ENCODE assay signal across 8 cellular contexts in the genomic region with DNA sequence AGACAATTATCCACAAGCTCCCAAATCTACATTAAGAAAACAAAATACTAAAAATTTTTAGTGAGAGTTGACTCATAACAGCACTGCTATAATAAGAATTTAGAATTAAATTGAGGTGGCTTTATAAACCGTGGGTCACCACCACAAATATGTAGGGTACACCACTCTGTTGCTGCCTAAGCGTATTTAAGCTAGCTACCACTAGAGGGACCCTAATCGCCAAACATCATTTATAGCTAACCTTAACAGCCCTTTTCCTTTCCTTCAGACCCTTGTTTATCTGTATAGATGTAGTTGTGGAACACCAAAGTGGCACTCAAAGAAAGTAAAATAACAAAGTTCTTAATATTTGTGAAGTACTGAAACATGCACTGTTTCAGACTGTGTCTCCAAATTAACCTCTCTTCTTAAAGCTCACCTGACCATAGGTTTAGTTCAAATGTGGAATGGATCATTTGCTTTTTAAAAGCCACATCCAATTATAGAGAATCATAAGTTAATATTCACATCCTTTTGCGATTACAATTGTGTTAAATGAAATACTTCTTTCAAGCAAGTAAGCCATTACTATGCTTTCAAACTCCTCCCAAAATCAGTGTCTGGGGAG.
DNase-seq lines count a peak whose midpoint lies in the region; ATAC-seq and TF ChIP-seq lines count a peak whose summit lies in the region.

No MANE protein-coding gene starts in this region.

- H3K36me3 ChIP-seq in MG63: no peaks in the 10 kb centered on the region

- H3K27me3 ChIP-seq in MG63: no peaks in the 10 kb centered on the region

- in situ Hi-C loops in astrocyte of the cerebellum (cut with HindIII; ENCODE audit: low sequenced_read_pairs): no loop called here

- TF ChIP-seq CTCF in astrocyte of the cerebellum (IDR thresholded peaks at IDR 0.05; ENCODE audit: low read depth, low read length, missing control alignments): peak; percentile 77

- H3K9me3 ChIP-seq in MG63: no peaks in the 10 kb centered on the region

- H3K4me3 ChIP-seq in astrocyte of the cerebellum (ENCODE audit: low read depth, low read length) (no peak overlapping the region), MG63 (no peak overlapping the region)

- peak overlapping the region; percentile 35 for H3K27ac ChIP-seq in substantia nigra (ENCODE audit: low read depth, low read length, poor library complexity, severe bottlenecking)

- ATAC-seq in GM19438 (IDR thresholded peaks at IDR 0.05; ENCODE audit: low read depth, unreplicated experiment) (peak; percentile 66), HG03432 (IDR thresholded peaks at IDR 0.05; ENCODE audit: unreplicated experiment) (peak; percentile 91)

- DNase-seq in DMS79 (lab: John Stamatoyannopoulos, UW) (peak; percentile 20), NCI-H446 (lab: John Stamatoyannopoulos, UW) (peak; percentile 19 to 33), astrocyte of the cerebellum (ENCODE audit: low read depth) (peak; percentile 61), iPS-NIHi11 (ENCODE audit: low spot score) (peak; percentile 59), substantia nigra (lab: John Stamatoyannopoulos, UW) (peak in 5 of 49 donors; percentile 2 to 41 (median 10)), MG63 (no peak)
